ENCODE assay signal across 15 cellular contexts in the genomic region with DNA sequence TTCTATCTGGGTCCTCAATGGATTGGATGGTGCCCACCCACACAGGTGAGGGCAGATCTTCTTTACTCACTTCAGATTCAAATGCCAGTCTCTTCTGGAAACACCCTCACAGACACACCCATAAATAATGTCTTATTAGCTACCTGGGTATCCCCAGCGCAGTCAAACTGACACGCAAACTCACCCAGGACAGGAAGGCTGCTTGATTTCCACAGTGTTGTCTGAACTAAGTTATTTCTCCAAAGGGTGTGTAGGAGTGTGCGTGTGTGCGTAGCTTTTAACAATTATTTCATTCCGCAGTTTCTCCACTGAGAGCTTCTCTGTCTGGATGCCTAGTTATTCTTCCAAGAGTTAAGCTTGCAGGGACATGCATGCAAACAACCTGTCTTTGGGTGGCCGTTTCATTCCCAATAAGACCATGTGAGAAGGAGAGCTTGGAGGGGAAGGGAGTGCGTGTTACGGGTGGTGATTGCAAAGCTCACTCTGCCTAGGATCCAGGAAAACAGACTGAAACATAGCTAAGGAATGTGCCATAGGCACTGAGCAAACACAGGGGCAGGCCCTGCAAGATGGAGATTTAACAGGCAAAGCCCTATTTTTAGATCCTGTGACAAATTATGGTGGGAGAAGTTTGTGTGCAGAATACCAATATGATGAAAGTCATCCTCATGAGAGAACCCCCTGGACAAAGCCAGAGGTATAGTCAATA.
DNase-seq lines count a peak whose midpoint lies in the region; ATAC-seq, FAIRE-seq and TF ChIP-seq lines count a peak whose summit lies in the region.
"Had no signal": no experiment of that assay in that cellular context is flagged by ENCODE, and none has a peak within 500 bp of the region (broad histone marks: within the 10 kb centered on the region; RNA-seq: fewer than 3 reads in every experiment).

No MANE protein-coding gene starts in this region.

- H3K4me1 ChIP-seq in cardiac muscle cell (ENCODE audit: low read depth) (peaks cover 5% of the 10 kb centered on the region), right cardiac atrium (ENCODE audit: control insufficient read depth, insufficient read depth, low read length) (no peaks in the 10 kb centered on the region)

- no peaks in the 10 kb centered on the region for H3K27me3 ChIP-seq in cardiac muscle cell
- no peaks in the 10 kb centered on the region for H3K27me3 ChIP-seq in right cardiac atrium (ENCODE audit: control insufficient read depth, insufficient read depth)
- H3K27me3 ChIP-seq: right lobe of liver had no signal

- H3K4me3 ChIP-seq in cardiac muscle cell (no peak overlapping the region), right cardiac atrium (ENCODE audit: low read length) (no peak overlapping the region), choroid plexus epithelial cell (ENCODE audit: low read depth, low read length) (no peak overlapping the region)
- H3K4me3 ChIP-seq: right lobe of liver had no signal

- intact Hi-C loops in right cardiac atrium (cut with DNase I) = no loop called here

- H3K27ac ChIP-seq in cardiac muscle cell (peak overlapping the region; percentile 84), right cardiac atrium (ENCODE audit: low read length) (no peak overlapping the region)
- H3K27ac ChIP-seq: right lobe of liver had no signal

- no peak for FAIRE-seq in GM19239 (lab: Jason Lieb, UNC)
- FAIRE-seq: A204.1, G401.6, TTC549 had no signal

- H3K36me3 ChIP-seq in cardiac muscle cell = no peaks in the 10 kb centered on the region
- H3K36me3 ChIP-seq: right lobe of liver had no signal

- no peak for TF ChIP-seq CTCF in cardiac muscle cell (IDR thresholded peaks at IDR 0.05; ENCODE audit: low read depth, low read length)
- no peak for TF ChIP-seq CTCF in choroid plexus epithelial cell (conservative IDR thresholded peaks at IDR 0.05; ENCODE audit: low read depth, low read length)

- DNase-seq in cardiac muscle cell (ENCODE audit: low read depth in 1 of 2, low spot score in 1 of 2) (peak; percentile 37 to 53), right cardiac atrium (no peak), choroid plexus epithelial cell (ENCODE audit: low read depth) (peak; percentile 65), kidney tubule cell (ENCODE audit: low spot score) (peak; percentile 85), GM19239 (ENCODE audit: insufficient read length, low spot score) (no peak)
- DNase-seq: amygdala, mesendoderm, NCI-H187 treated with DMSO at 0.1 percent for 48 hours, right lobe of liver had no signal

- 76% methylated on average over 8 of the region's 8 CpGs for WGBS in right cardiac atrium

- no peaks in the 10 kb centered on the region for H3K9me3 ChIP-seq in cardiac muscle cell (ENCODE audit: low read depth)
- H3K9me3 ChIP-seq in right cardiac atrium (ENCODE audit: control insufficient read depth, low read length) = peaks cover 2% of the 10 kb centered on the region
- H3K9me3 ChIP-seq: right lobe of liver had no signal

- no peak for ATAC-seq in right cardiac atrium
- no peak for ATAC-seq in GM21576 (IDR thresholded peaks at IDR 0.05; ENCODE audit: unreplicated experiment)
- ATAC-seq in GM21367 (IDR thresholded peaks at IDR 0.05; ENCODE audit: unreplicated experiment) = no peak
- no peak for ATAC-seq in GM19395 (IDR thresholded peaks at IDR 0.05; ENCODE audit: unreplicated experiment)
- ATAC-seq: right lobe of liver had no signal

Comparison
In these comparisons a context has a peak if more than half of its experiments do, and no peak if none do; other contexts are left out.
1. DNase-seq: peak in cardiac muscle cell (2 of 2), choroid plexus epithelial cell (single experiment) and kidney tubule cell (single experiment); none in right cardiac atrium (0 of 3) and GM19239 (single experiment).